In the genomic region with DNA sequence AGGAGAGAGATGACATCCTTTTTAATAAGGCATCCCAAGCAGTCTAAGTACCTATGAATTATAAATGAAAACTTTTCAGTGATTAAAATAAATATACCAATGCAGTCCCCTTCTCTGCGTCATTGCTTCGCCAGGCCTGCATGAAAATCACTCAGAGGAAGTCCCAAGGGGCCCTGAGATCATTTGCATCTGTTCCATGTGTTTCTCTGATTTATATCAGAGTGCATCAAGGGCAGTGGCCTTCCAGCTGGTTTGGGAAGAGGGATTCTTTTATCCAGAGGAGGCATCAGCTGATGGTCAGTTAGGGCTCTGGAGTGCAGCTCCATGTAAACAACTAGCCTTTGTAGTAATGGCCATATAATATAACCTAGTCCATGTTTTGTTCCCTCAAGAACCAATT, we compare ENCODE assay signal across 15 cellular contexts.
DNase-seq lines count a peak whose midpoint lies in the region; ATAC-seq lines count a peak whose summit lies in the region.
"Had no signal": no experiment of that assay in that cellular context is flagged by ENCODE, and none has a peak within 500 bp of the region (broad histone marks: within the 10 kb centered on the region; RNA-seq: fewer than 3 reads in every experiment).

No MANE protein-coding gene starts in this region.

- H3K9me3 ChIP-seq in SJCRH30 (replicated peaks), result no peaks in the 10 kb centered on the region
- H3K9me3 ChIP-seq: Peyer's patch, SK-N-SH had no signal

- DNase-seq in SHP77 (lab: John Stamatoyannopoulos, UW) (peak; percentile 25 to 33), SHP77 treated with DMSO at 0.1 percent for 48 hours (lab: John Stamatoyannopoulos, UW) (no peak), NCI-H524 (lab: John Stamatoyannopoulos, UW) (peak; percentile 83 to 92), SJCRH30 (peak; percentile 5 to 7), hippocampal formation (lab: John Stamatoyannopoulos, UW) (no peak), Kasumi-1 (lab: John Stamatoyannopoulos, UW) (no peak)
- no peak for DNase-seq in activated CD4-positive, alpha-beta T cell treated with anti-CD3 and anti-CD28 coated beads for 36 hours
- DNase-seq: ACHN, EL, NCI-H1694 treated with DMSO at 0.1 percent for 48 hours, NCI-H446, Peyer's patch, SK-N-SH had no signal

- no peak overlapping the region for H3K4me3 Mint-ChIP-seq in activated CD4-positive, alpha-beta T cell treated with anti-CD3 and anti-CD28 coated beads for 36 hours
- H3K4me3 Mint-ChIP-seq: CD14-positive monocyte; T-helper 2 cell treated with Interferon-gamma antibody and Interleukin-4, amounts not matched to agents 5 μg/mL and 100 μg/mL, for 36 hours had no signal

- H3K4me3 ChIP-seq in SJCRH30, result no peak overlapping the region
- H3K4me3 ChIP-seq: Peyer's patch had no signal

- H3K27me3 Mint-ChIP-seq in activated CD4-positive, alpha-beta T cell treated with anti-CD3 and anti-CD28 coated beads for 36 hours, result peaks cover 18% of the 10 kb centered on the region

- CTCF ChIA-PET in activated CD4-positive, alpha-beta T cell treated with anti-CD3 and anti-CD28 coated beads for 36 hours (lab: Charles Lee), result no interaction called here

- no peaks in the 10 kb centered on the region for H3K4me1 ChIP-seq in SJCRH30
- H3K4me1 ChIP-seq: Peyer's patch had no signal

- H3K27ac Mint-ChIP-seq in activated CD4-positive, alpha-beta T cell treated with anti-CD3 and anti-CD28 coated beads for 36 hours, result no peak overlapping the region
- H3K27ac Mint-ChIP-seq: CD14-positive monocyte; T-helper 2 cell treated with Interferon-gamma antibody and Interleukin-4, amounts not matched to agents 5 μg/mL and 100 μg/mL, for 36 hours had no signal

- H3K36me3 Mint-ChIP-seq in activated CD4-positive, alpha-beta T cell treated with anti-CD3 and anti-CD28 coated beads for 36 hours (ENCODE audit: low read depth), result no peaks in the 10 kb centered on the region
- H3K36me3 Mint-ChIP-seq: CD14-positive monocyte had no signal

- POLR2A ChIA-PET in activated CD4-positive, alpha-beta T cell treated with anti-CD3 and anti-CD28 coated beads for 36 hours (lab: Charles Lee), result no interaction called here

- H3K27ac ChIP-seq in SJCRH30, result no peak overlapping the region
- H3K27ac ChIP-seq: Peyer's patch had no signal

- no peaks in the 10 kb centered on the region for H3K9me3 Mint-ChIP-seq in activated CD4-positive, alpha-beta T cell treated with anti-CD3 and anti-CD28 coated beads for 36 hours (ENCODE audit: low read depth)
- H3K9me3 Mint-ChIP-seq: T-helper 2 cell treated with Interferon-gamma antibody and Interleukin-4, amounts not matched to agents 5 μg/mL and 100 μg/mL, for 36 hours had no signal

- ATAC-seq in activated CD4-positive, alpha-beta T cell treated with anti-CD3 and anti-CD28 coated beads for 36 hours, result no peak

- no peaks in the 10 kb centered on the region for H3K36me3 ChIP-seq in SJCRH30
- H3K36me3 ChIP-seq: Peyer's patch had no signal

- intact Hi-C loops in activated CD4-positive, alpha-beta T cell treated with anti-CD3 and anti-CD28 coated beads for 36 hours (cut with DNase I, micrococcal nuclease), result no loop called here

- H3K27me3 ChIP-seq in SJCRH30, result no peaks in the 10 kb centered on the region
- H3K27me3 ChIP-seq: Peyer's patch had no signal

- no peaks in the 10 kb centered on the region for H3K4me1 Mint-ChIP-seq in activated CD4-positive, alpha-beta T cell treated with anti-CD3 and anti-CD28 coated beads for 36 hours
- H3K4me1 Mint-ChIP-seq: CD14-positive monocyte had no signal

Comparison
In these comparisons a context has a peak if more than half of its experiments do, and no peak if none do; other contexts are left out.
1. DNase-seq: peak in SHP77 (2 of 2), NCI-H524 (2 of 2) and SJCRH30 (2 of 2); none in SHP77 treated with DMSO at 0.1 percent for 48 hours (single experiment), hippocampal formation (0 of 2), Kasumi-1 (0 of 2) and activated CD4-positive, alpha-beta T cell treated with anti-CD3 and anti-CD28 coated beads for 36 hours (single experiment).